Comparison of ENCODE assay signal across 19 cellular contexts in the genomic region with DNA sequence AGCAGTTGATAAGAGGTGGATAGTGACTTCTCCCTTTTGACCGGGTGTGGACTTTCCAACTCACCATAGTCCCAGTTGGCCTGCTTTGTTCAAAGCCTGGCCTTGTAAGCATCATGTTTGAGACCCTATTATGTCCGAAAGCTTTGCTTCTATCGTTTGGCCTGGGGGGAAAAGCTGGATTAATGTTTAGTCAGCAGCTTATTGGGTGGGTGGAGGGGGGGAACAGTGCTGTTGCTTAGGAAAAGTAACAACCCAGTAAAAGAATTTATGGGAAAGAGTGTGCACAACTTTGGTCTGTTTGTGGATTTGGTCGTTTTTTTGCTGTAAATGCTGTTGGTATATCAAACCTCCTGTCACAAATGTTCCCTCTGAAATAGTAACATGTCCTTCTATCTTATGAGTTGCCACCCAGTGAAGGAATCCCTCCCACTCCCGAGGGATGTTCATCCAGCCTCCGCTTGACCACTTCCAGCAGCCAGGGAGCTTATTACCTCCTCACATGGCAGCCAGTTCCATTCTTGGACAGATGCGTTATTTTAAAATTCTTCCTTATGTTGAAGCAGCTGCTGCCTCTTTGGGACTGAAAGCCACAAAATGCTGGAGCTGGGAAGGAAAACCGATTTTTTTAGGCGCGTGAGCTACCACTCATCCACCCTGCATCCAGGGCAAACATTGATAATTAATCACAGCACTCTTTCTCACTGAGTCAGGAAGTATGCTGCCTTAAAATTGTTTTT. TPM values are rescaled to one million over a fixed set of nuclear protein-coding genes. Genes with fewer than 3 reads are reported as not detected.
DNase-seq lines count a peak whose midpoint lies in the region; ATAC-seq and TF ChIP-seq lines count a peak whose summit lies in the region.
"Had no signal": no experiment of that assay in that cellular context is flagged by ENCODE, and none has a peak within 500 bp of the region (broad histone marks: within the 10 kb centered on the region; RNA-seq: fewer than 3 reads in every experiment).

No MANE protein-coding gene starts in this region.

- peak overlapping the region; percentile 91 for H3K27ac Mint-ChIP-seq in activated T-cell treated with anti-CD3 and anti-CD28 coated beads, Interleukin-2, amount 50 U/mL, for 24 hours
- peak overlapping the region; percentile 84 for H3K27ac Mint-ChIP-seq in activated CD4-positive, alpha-beta memory T cell treated with anti-CD3 and anti-CD28 coated beads for 36 hours
- peak overlapping the region; percentile 3 for H3K27ac Mint-ChIP-seq in glutamatergic neuron (ENCODE audit: unreplicated experiment)

- no peak for DNase-seq in activated T-cell treated with anti-CD3 and anti-CD28 coated beads, Interleukin-2, amount 50 U/mL, for 24 hours
- DNase-seq in activated T-cell treated with anti-CD3 and anti-CD28 coated beads for 4 hours, result no peak
- DNase-seq in activated CD4-positive, alpha-beta memory T cell treated with anti-CD3 and anti-CD28 coated beads for 36 hours, result no peak
- DNase-seq in glutamatergic neuron, result no peak
- no peak for DNase-seq in substantia nigra (lab: John Stamatoyannopoulos, UW)
- no peak for DNase-seq in brain microvascular endothelial cell
- DNase-seq: activated CD8-positive, alpha-beta memory T cell treated with anti-CD3 and anti-CD28 coated beads for 24 hours; activated gamma-delta T cell treated with Interleukin-2 at 50 U/mL for 16 hours; NCI-H1694; right cardiac atrium; stimulated activated CD4-positive, alpha-beta T cell treated with anti-CD3 and anti-CD28 coated beads, Interleukin-4, amount 100 ng/mL, for 4 hours; uterus had no signal

- H3K4me1 Mint-ChIP-seq in activated T-cell treated with anti-CD3 and anti-CD28 coated beads, Interleukin-2, amount 50 U/mL, for 24 hours (ENCODE audit: low read depth), result peaks cover 35% of the 10 kb centered on the region
- peaks cover 32% of the 10 kb centered on the region for H3K4me1 Mint-ChIP-seq in activated CD4-positive, alpha-beta memory T cell treated with anti-CD3 and anti-CD28 coated beads for 36 hours (ENCODE audit: low read depth)
- peaks cover 15% of the 10 kb centered on the region for H3K4me1 Mint-ChIP-seq in glutamatergic neuron (ENCODE audit: low read depth, unreplicated experiment)

- H3K27me3 Mint-ChIP-seq in activated T-cell treated with anti-CD3 and anti-CD28 coated beads, Interleukin-2, amount 50 U/mL, for 24 hours, result no peaks in the 10 kb centered on the region
- H3K27me3 Mint-ChIP-seq in activated CD4-positive, alpha-beta memory T cell treated with anti-CD3 and anti-CD28 coated beads for 36 hours, result no peaks in the 10 kb centered on the region
- H3K27me3 Mint-ChIP-seq in glutamatergic neuron (ENCODE audit: unreplicated experiment), result no peaks in the 10 kb centered on the region

- CTCF ChIA-PET in activated CD4-positive, alpha-beta memory T cell treated with anti-CD3 and anti-CD28 coated beads for 36 hours (lab: Charles Lee), result interaction anchor here (1.0 kb wide), 1 partner anchor 25 kb away, joined by 3 read pairs; no protein-coding TSS in a partner anchor

- H3K4me3 ChIP-seq in brain microvascular endothelial cell (ENCODE audit: low read depth, low read length), result no peak overlapping the region
- H3K4me3 ChIP-seq: GM12878, uterus had no signal

- intact Hi-C loops in activated CD4-positive, alpha-beta memory T cell treated with anti-CD3 and anti-CD28 coated beads for 36 hours (cut with micrococcal nuclease), result no loop called here

- TF ChIP-seq CTCF in glutamatergic neuron (IDR thresholded peaks at IDR 0.05; ENCODE audit: partially characterized antibody, unreplicated experiment) (no peak), brain microvascular endothelial cell (IDR thresholded peaks at IDR 0.05; ENCODE audit: low read depth, low read length, missing control alignments) (no peak)

- peak overlapping the region; percentile 76 for H3K27ac ChIP-seq in substantia nigra (ENCODE audit: low read depth, low read length, poor library complexity, severe bottlenecking)
- H3K27ac ChIP-seq in brain microvascular endothelial cell, result no peak overlapping the region

- H3K36me3 ChIP-seq in brain microvascular endothelial cell (replicated peaks), result peaks cover 68% of the 10 kb centered on the region
- H3K36me3 ChIP-seq: uterus had no signal

- no peak overlapping the region for H3K4me3 Mint-ChIP-seq in activated T-cell treated with anti-CD3 and anti-CD28 coated beads, Interleukin-2, amount 50 U/mL, for 24 hours
- H3K4me3 Mint-ChIP-seq in activated CD4-positive, alpha-beta memory T cell treated with anti-CD3 and anti-CD28 coated beads for 36 hours, result no peak overlapping the region
- no peak overlapping the region for H3K4me3 Mint-ChIP-seq in glutamatergic neuron (ENCODE audit: unreplicated experiment)
- H3K4me3 Mint-ChIP-seq: nephron had no signal

- in situ Hi-C loops in brain microvascular endothelial cell (cut with HindIII; ENCODE audit: low pct_ligation_motif_present, low sequenced_read_pairs), result no loop called here

- no peak for ATAC-seq in GM19452 (IDR thresholded peaks at IDR 0.05; ENCODE audit: unreplicated experiment)
- no peak for ATAC-seq in HG02884 (IDR thresholded peaks at IDR 0.05; ENCODE audit: unreplicated experiment)

- no peaks in the 10 kb centered on the region for H3K9me3 Mint-ChIP-seq in activated T-cell treated with anti-CD3 and anti-CD28 coated beads, Interleukin-2, amount 50 U/mL, for 24 hours
- no peaks in the 10 kb centered on the region for H3K9me3 Mint-ChIP-seq in activated CD4-positive, alpha-beta memory T cell treated with anti-CD3 and anti-CD28 coated beads for 36 hours
- no peaks in the 10 kb centered on the region for H3K9me3 Mint-ChIP-seq in glutamatergic neuron (ENCODE audit: unreplicated experiment)
- H3K9me3 Mint-ChIP-seq: nephron had no signal

- POLR2A ChIA-PET in activated CD4-positive, alpha-beta memory T cell treated with anti-CD3 and anti-CD28 coated beads for 36 hours (lab: Charles Lee), result no interaction called here

- H3K36me3 Mint-ChIP-seq in activated T-cell treated with anti-CD3 and anti-CD28 coated beads, Interleukin-2, amount 50 U/mL, for 24 hours (ENCODE audit: low read depth), result peaks cover 83% of the 10 kb centered on the region
- peaks cover 51% of the 10 kb centered on the region for H3K36me3 Mint-ChIP-seq in activated CD4-positive, alpha-beta memory T cell treated with anti-CD3 and anti-CD28 coated beads for 36 hours
- peaks cover 5% of the 10 kb centered on the region for H3K36me3 Mint-ChIP-seq in glutamatergic neuron (ENCODE audit: unreplicated experiment)

- H3K27me3 ChIP-seq in brain microvascular endothelial cell (replicated peaks), result no peaks in the 10 kb centered on the region
- H3K27me3 ChIP-seq: uterus had no signal

RNA-seq across cellular contexts. Expression of a gene that starts 10.5 kb away (rescaled TPM):
- 10 to 100 TPM; 49.4 to 51.3 TPM for total RNA-seq in activated CD4-positive, alpha-beta memory T cell treated with anti-CD3 and anti-CD28 coated beads for 36 hours
- total RNA-seq in glutamatergic neuron (ENCODE audit: unreplicated experiment), result 119 TPM

RNA-seq across cellular contexts. Expression of a gene that starts 16.9 kb away (rescaled TPM):
- 100 to 1,000 TPM; 393 to 415 TPM for total RNA-seq in activated CD4-positive, alpha-beta memory T cell treated with anti-CD3 and anti-CD28 coated beads for 36 hours
- 1.2 TPM for total RNA-seq in glutamatergic neuron (ENCODE audit: unreplicated experiment)
- total RNA-seq: H1, MCF 10A, NCI-H460 had no signal

RNA-seq across cellular contexts. Expression of a gene that starts 32.1 kb away (rescaled TPM):
- 1 to 10 TPM; 6.4 to 6.5 TPM for total RNA-seq in activated CD4-positive, alpha-beta memory T cell treated with anti-CD3 and anti-CD28 coated beads for 36 hours
- 56.3 TPM for total RNA-seq in glutamatergic neuron (ENCODE audit: unreplicated experiment)

RNA-seq across cellular contexts. Expression of a gene that starts 38.2 kb away (rescaled TPM):
- total RNA-seq in activated CD4-positive, alpha-beta memory T cell treated with anti-CD3 and anti-CD28 coated beads for 36 hours, result 10 to 100 TPM; 41.6 to 43.8 TPM
- total RNA-seq in glutamatergic neuron (ENCODE audit: unreplicated experiment), result 36.2 TPM

RNA-seq across cellular contexts. Expression of a gene that starts 38.5 kb away (rescaled TPM):
- total RNA-seq in activated CD4-positive, alpha-beta memory T cell treated with anti-CD3 and anti-CD28 coated beads for 36 hours, result 10 to 100 TPM; 22.2 to 26.9 TPM
- 30.1 TPM for total RNA-seq in glutamatergic neuron (ENCODE audit: unreplicated experiment)

Comparison
In these comparisons a context has a peak if more than half of its experiments do, and no peak if none do; other contexts are left out.
1. H3K27ac Mint-ChIP-seq: peak in every context shown above with its lines; median percentile 91 in activated T-cell treated with anti-CD3 and anti-CD28 coated beads, Interleukin-2, amount 50 U/mL, for 24 hours; 84 in activated CD4-positive, alpha-beta memory T cell treated with anti-CD3 and anti-CD28 coated beads for 36 hours; 3 in glutamatergic neuron.
2. RNA of a gene that starts 16.9 kb away (total RNA-seq): 393 to 415 TPM in activated CD4-positive, alpha-beta memory T cell treated with anti-CD3 and anti-CD28 coated beads for 36 hours; 1.2 TPM in glutamatergic neuron (single experiment); every median in the first group is over 100 times any median in the second.